Comparison of ENCODE assay signal across 22 cellular contexts in the genomic region with DNA sequence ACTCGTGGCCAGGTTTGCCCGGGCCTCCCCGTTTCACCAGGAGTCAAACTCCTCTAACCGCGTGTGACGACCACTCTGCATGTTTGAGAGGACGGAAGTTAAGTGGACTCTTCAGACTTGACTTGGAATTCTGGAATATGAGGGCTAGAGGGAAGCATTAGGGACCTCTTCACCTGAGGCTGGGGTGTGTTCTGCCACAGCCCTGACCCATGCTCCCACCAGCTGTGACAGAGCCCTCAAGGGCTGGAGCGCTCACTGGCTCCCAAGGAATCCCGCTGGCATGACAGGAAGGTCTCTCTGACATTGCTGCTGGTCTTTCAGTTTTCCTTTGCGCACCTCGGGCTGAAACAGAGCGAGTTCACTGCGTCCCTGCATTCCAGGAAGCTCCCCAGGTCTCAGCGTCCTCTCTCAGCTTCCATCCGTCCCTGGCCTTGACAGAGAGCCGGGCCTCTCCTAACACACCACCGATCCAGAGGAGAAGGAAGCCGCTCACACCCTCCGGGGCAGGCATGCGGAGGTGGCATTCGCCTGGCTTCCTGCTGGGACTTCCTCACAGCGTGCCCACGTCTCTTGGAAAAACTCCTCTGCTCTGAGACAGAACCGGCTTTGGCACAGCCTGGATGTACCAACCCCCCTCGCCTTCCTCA. TPM values are rescaled to one million over a fixed set of nuclear protein-coding genes. Genes with fewer than 3 reads are reported as not detected.
DNase-seq lines count a peak whose midpoint lies in the region; ATAC-seq and TF ChIP-seq lines count a peak whose summit lies in the region.
"Had no signal": no experiment of that assay in that cellular context is flagged by ENCODE, and none has a peak within 500 bp of the region (broad histone marks: within the 10 kb centered on the region; RNA-seq: fewer than 3 reads in every experiment).

No MANE protein-coding gene starts in this region.

- TF ChIP-seq POLR2A in thyroid gland (IDR thresholded peaks at IDR 0.05), result no peak
- no peak for TF ChIP-seq POLR2A in suprapubic skin (IDR thresholded peaks at IDR 0.05)

- WGBS in thyroid gland, 2 donors, result 56 to 57% methylated on average over 11 to 13 of the region's 25 CpGs
- WGBS in suprapubic skin, result 70% methylated on average over 13 of the region's 25 CpGs

- DNase-seq in NCI-H146 (lab: John Stamatoyannopoulos, UW) (peak; percentile 12), NCI-H146 treated with DMSO at 0.1 percent for 48 hours (lab: John Stamatoyannopoulos, UW; ENCODE audit: unreplicated experiment) (no peak), coronary artery (ENCODE audit: low spot score) (peak; percentile 58), mesenteric fat pad (ENCODE audit: low spot score) (peak; percentile 68), upper lobe of right lung (no peak), thyroid gland (no peak), suprapubic skin (ENCODE audit: low spot score in 2 of 2) (no peak)
- no peak for DNase-seq in activated CD8-positive, alpha-beta memory T cell treated with anti-CD3 and anti-CD28 coated beads for 24 hours
- DNase-seq: BE2C; CD8-positive, alpha-beta memory T cell; GDM1; MG63; NCI-H1092 treated with DMSO at 0.1 percent for 48 hours; NCI-H187 treated with DMSO at 0.1 percent for 48 hours; NCI-H446; NCI-H748 treated with DMSO at 0.1 percent for 48 hours; OCI-M1 had no signal

- ATAC-seq in upper lobe of right lung, result peak; percentile 55
- ATAC-seq: GM12878, GM23338 had no signal

- H3K27ac ChIP-seq in coronary artery (no peak overlapping the region), upper lobe of right lung (no peak overlapping the region), thyroid gland (no peak overlapping the region), suprapubic skin (no peak overlapping the region)
- H3K27ac ChIP-seq: 22Rv1, KMS-11, RWPE1 had no signal

- H3K9me3 ChIP-seq in upper lobe of right lung, result no peaks in the 10 kb centered on the region
- H3K9me3 ChIP-seq in thyroid gland, result no peaks in the 10 kb centered on the region
- no peaks in the 10 kb centered on the region for H3K9me3 ChIP-seq in suprapubic skin
- H3K9me3 ChIP-seq: BE2C, MG63 had no signal

- H3K4me1 ChIP-seq in upper lobe of right lung (no peaks in the 10 kb centered on the region), thyroid gland (no peaks in the 10 kb centered on the region), suprapubic skin (no peaks in the 10 kb centered on the region)
- H3K4me1 ChIP-seq: BE2C had no signal

- H3K4me3 ChIP-seq in coronary artery (no peak overlapping the region), upper lobe of right lung (no peak overlapping the region), thyroid gland (replicated peaks in 1 of 3) (no peak overlapping the region), suprapubic skin (no peak overlapping the region)
- H3K4me3 ChIP-seq: GM12878, GM23338, MG63 had no signal

- H3K36me3 ChIP-seq in upper lobe of right lung (no peaks in the 10 kb centered on the region), thyroid gland (no peaks in the 10 kb centered on the region), suprapubic skin (no peaks in the 10 kb centered on the region)
- H3K36me3 ChIP-seq: BE2C, MG63 had no signal

- intact Hi-C loops in upper lobe of right lung (cut with DNase I) (no loop called here), thyroid gland (cut with DNase I) (no loop called here)

- H3K27me3 ChIP-seq in upper lobe of right lung (no peaks in the 10 kb centered on the region), thyroid gland (no peaks in the 10 kb centered on the region), suprapubic skin (no peaks in the 10 kb centered on the region)
- H3K27me3 ChIP-seq: BE2C, MG63 had no signal

- TF ChIP-seq EP300 in suprapubic skin (IDR thresholded peaks at IDR 0.05), result no peak

- TF ChIP-seq CTCF in coronary artery (IDR thresholded peaks at IDR 0.05), result no peak
- no peak for TF ChIP-seq CTCF in upper lobe of right lung (IDR thresholded peaks at IDR 0.05)
- no peak for TF ChIP-seq CTCF in thyroid gland (IDR thresholded peaks at IDR 0.05)
- no peak for TF ChIP-seq CTCF in suprapubic skin (IDR thresholded peaks at IDR 0.05)

RNA-seq across cellular contexts. Expression of gene CTAG2, which starts 3.4 kb away (rescaled TPM):
- total RNA-seq in mesenteric fat pad (not detected), upper lobe of right lung (not detected), thyroid gland (not detected), suprapubic skin (not detected)
- total RNA-seq: GM12878 had no signal

RNA-seq across cellular contexts. Expression of gene CTAG1B, which starts 30.9 kb away (rescaled TPM):
- total RNA-seq in mesenteric fat pad (not detected), upper lobe of right lung (not detected), thyroid gland (not detected), suprapubic skin (not detected)
- total RNA-seq: CD8-positive, alpha-beta memory T cell; GM12878; GM23338 had no signal

Comparison
In these comparisons a context has a peak if more than half of its experiments do, and no peak if none do; other contexts are left out.
1. DNase-seq: peak in NCI-H146 (single experiment), coronary artery (single experiment) and mesenteric fat pad (single experiment); none in NCI-H146 treated with DMSO at 0.1 percent for 48 hours (single experiment), upper lobe of right lung (single experiment), thyroid gland (0 of 2), suprapubic skin (0 of 2) and activated CD8-positive, alpha-beta memory T cell treated with anti-CD3 and anti-CD28 coated beads for 24 hours (single experiment).